Comparison of ENCODE assay signal across 23 cellular contexts in the genomic region with DNA sequence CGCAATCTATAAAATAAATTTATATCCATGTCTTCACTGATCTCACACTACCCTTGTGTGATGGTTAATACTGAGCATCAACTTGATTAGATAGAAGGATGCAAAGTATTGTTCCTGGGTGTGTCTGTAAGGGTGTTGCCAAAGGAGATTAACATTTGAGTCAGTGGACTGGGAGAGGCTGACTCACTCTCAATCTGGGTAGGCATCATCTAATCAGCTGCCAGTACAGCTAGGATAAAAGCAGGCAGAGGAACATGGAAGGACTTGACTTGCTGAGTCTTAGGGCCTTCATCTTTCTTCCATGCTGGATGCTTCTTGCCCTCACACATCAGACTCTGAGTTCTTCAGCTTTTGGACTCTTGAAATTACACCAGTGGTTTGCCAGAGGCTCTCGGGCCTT.
"Had no signal": no experiment of that assay in that cellular context is flagged by ENCODE, and none has a peak within 500 bp of the region (broad histone marks: within the 10 kb centered on the region; RNA-seq: fewer than 3 reads in every experiment).

No MANE protein-coding gene starts in this region.

- H3K36me3 Mint-ChIP-seq: T-cell had no signal

- H3K4me3 Mint-ChIP-seq: T-cell had no signal

- H3K9me3 ChIP-seq: SK-N-SH had no signal

- H3K4me1 Mint-ChIP-seq: T-cell had no signal

- H3K27ac ChIP-seq: RWPE1 had no signal

- H3K9ac ChIP-seq: SK-N-SH had no signal

- H3K9me2 ChIP-seq: SK-N-SH had no signal

- H3K27ac Mint-ChIP-seq: T-cell had no signal

- ATAC-seq: HepG2, Panc1, T-cell had no signal

- DNase-seq: IMR-90, Karpas-422, KG1, MV-4-11, NCI-H1048, NCI-H1105, NCI-H1417, NCI-H1436 treated with DMSO at 0.1 percent for 48 hours, NCI-H1694, NCI-H187 treated with DMSO at 0.1 percent for 48 hours, NCI-H2029 treated with DMSO at 0.1 percent for 48 hours, NCI-H2171 treated with DMSO at 0.1 percent for 48 hours, NCI-H345, NCI-H446 treated with DMSO at 0.1 percent for 48 hours, NCI-H510A treated with DMSO at 0.1 percent for 48 hours, NCI-H526, SHP77, SK-N-SH, SW 1271, T-cell had no signal

- H3K4me2 ChIP-seq: SK-N-SH had no signal
